18 cellular contexts compared by ENCODE assay signal in genomic region chr17:79131701-79132100, GRCh38. TPM values are rescaled to one million over a fixed set of nuclear protein-coding genes. Genes with fewer than 3 reads are reported as not detected.
DNase-seq lines count a peak whose midpoint lies in the region; ATAC-seq and TF ChIP-seq lines count a peak whose summit lies in the region.
"Had no signal": no experiment of that assay in that cellular context is flagged by ENCODE, and none has a peak within 500 bp of the region (broad histone marks: within the 10 kb centered on the region; RNA-seq: fewer than 3 reads in every experiment).

No MANE protein-coding gene starts in this region.

- no peaks in the 10 kb centered on the region for H3K27me3 Mint-ChIP-seq in WTC11 (ENCODE audit: low read depth)
- peaks cover 10% of the 10 kb centered on the region for H3K27me3 Mint-ChIP-seq in H9 (ENCODE audit: low read depth)

- H3K27me3 ChIP-seq in BLaER1 (peaks cover 53% of the 10 kb centered on the region), vagina (no peaks in the 10 kb centered on the region), H9 (ENCODE audit: insufficient read depth, low read length) (no peaks in the 10 kb centered on the region)
- peaks cover 7 to 62% (median 34%) of the 10 kb centered on the region in 11 experiments; a peak in 16 of 22 replicates for H3K27me3 ChIP-seq in BLaER1 treated with 17β-estradiol and CSF1 and Interleukin-3, amounts not matched to agents 10 nM and 100 nM

- H3K9me3 Mint-ChIP-seq in WTC11 (no peaks in the 10 kb centered on the region), H9 (no peaks in the 10 kb centered on the region)

- no peak overlapping the region for H4K8ac ChIP-seq in H9 (replicated peaks; ENCODE audit: insufficient read length, low read depth, low read length)

- H3K4me2 ChIP-seq in BLaER1 (peak overlapping the region; percentile 97), H9 (ENCODE audit: insufficient read depth, insufficient read length, low read length) (no peak overlapping the region)
- peak overlapping the region in 7 of 11 experiments; percentile 49 to 99 (median 87); a peak in 10 of 22 replicates for H3K4me2 ChIP-seq in BLaER1 treated with 17β-estradiol and CSF1 and Interleukin-3, amounts not matched to agents 10 nM and 100 nM

- ATAC-seq in WTC11: no peak

- no peak overlapping the region for H2BK12ac ChIP-seq in H9 (ENCODE audit: insufficient read length, low read depth, low read length)

- CTCF ChIA-PET in WTC11 (lab: Charles Lee): no interaction called here

- peak overlapping the region; percentile 18; the same call in 1 of the 2 replicates for H3K27ac ChIP-seq in BLaER1
- no peak overlapping the region for H3K27ac ChIP-seq in BLaER1 treated with 17β-estradiol and CSF1 and Interleukin-3, amounts not matched to agents 10 nM and 100 nM
- no peak overlapping the region for H3K27ac ChIP-seq in vagina
- no peak overlapping the region for H3K27ac ChIP-seq in H9 (ENCODE audit: insufficient read length, low read depth, low read length)

- H3K4me1 Mint-ChIP-seq in WTC11 (no peaks in the 10 kb centered on the region), H9 (no peaks in the 10 kb centered on the region; a peak in 1 of 4 replicates)
- H3K4me1 Mint-ChIP-seq: CD14-positive monocyte; CD4-positive, alpha-beta memory T cell had no signal

- no peak overlapping the region for H2BK5ac ChIP-seq in H9 (ENCODE audit: insufficient read length, low read length)

- no peak overlapping the region for H2AFZ ChIP-seq in H9 (ENCODE audit: low read length)

- H3K56ac ChIP-seq in H9 (ENCODE audit: insufficient read length, low read depth, low read length): no peak overlapping the region

- H3K36me3 Mint-ChIP-seq in WTC11: no peaks in the 10 kb centered on the region
- H3K36me3 Mint-ChIP-seq in H9 (ENCODE audit: insufficient read depth in 1 of 3, low read depth in 3 of 3): peaks cover 0 to 2% (median 0%) of the 10 kb centered on the region in 3 experiments; a peak in 1 of 7 replicates
- H3K36me3 Mint-ChIP-seq: CD14-positive monocyte; CD4-positive, alpha-beta memory T cell had no signal

- H3K79me1 ChIP-seq in H9 (ENCODE audit: insufficient read depth, low read depth, low read length, poor library complexity, severe bottlenecking): no peaks in the 10 kb centered on the region

- H3K23ac ChIP-seq in H9 (ENCODE audit: insufficient read length, low read depth, low read length): no peak overlapping the region

- no peak overlapping the region for H3T11ph ChIP-seq in H9 (ENCODE audit: low read length)

- TF ChIP-seq CTCF in WTC11 (IDR thresholded peaks at IDR 0.05) (no peak), vagina (IDR thresholded peaks at IDR 0.05) (no peak), H9 (conservative IDR thresholded peaks at IDR 0.05) (no peak)

- H3K27ac Mint-ChIP-seq in WTC11 (peak overlapping the region; percentile 87), H9 (no peak overlapping the region)
- H3K27ac Mint-ChIP-seq: CD4-positive, alpha-beta memory T cell had no signal

- H3K9ac ChIP-seq in BLaER1: no peak overlapping the region
- no peak overlapping the region for H3K9ac ChIP-seq in BLaER1 treated with 17β-estradiol and CSF1 and Interleukin-3, amounts not matched to agents 10 nM and 100 nM
- H3K9ac ChIP-seq in H9 (ENCODE audit: extremely low read depth, insufficient read length, low read length): no peak overlapping the region

- POLR2A ChIA-PET in WTC11 (lab: Charles Lee): no interaction called here

- H3K36me3 ChIP-seq in BLaER1 (no peaks in the 10 kb centered on the region), vagina (no peaks in the 10 kb centered on the region)
- no peaks in the 10 kb centered on the region for H3K36me3 ChIP-seq in BLaER1 treated with 17β-estradiol and CSF1 and Interleukin-3, amounts not matched to agents 10 nM and 100 nM
- H3K36me3 ChIP-seq: BE2C, HAP-1 had no signal

- H3K18ac ChIP-seq in H9 (ENCODE audit: insufficient read length, low read depth, low read length): no peak overlapping the region

- H3K4me3 Mint-ChIP-seq in WTC11: no peak overlapping the region
- H3K4me3 Mint-ChIP-seq in H9: no peak overlapping the region
- H3K4me3 Mint-ChIP-seq: CD14-positive monocyte; CD4-positive, alpha-beta memory T cell had no signal

- no peak overlapping the region for H3K4me3 ChIP-seq in BLaER1
- H3K4me3 ChIP-seq in BLaER1 treated with 17β-estradiol and CSF1 and Interleukin-3, amounts not matched to agents 10 nM and 100 nM: no peak overlapping the region
- no peak overlapping the region for H3K4me3 ChIP-seq in vagina
- H3K4me3 ChIP-seq: HAP-1 had no signal

- H2AK5ac ChIP-seq in H9 (ENCODE audit: insufficient read length, low read length): no peak overlapping the region

- H2BK15ac ChIP-seq in H9 (ENCODE audit: low read depth, low read length): no peak overlapping the region

- no peak overlapping the region for H2BK20ac ChIP-seq in H9 (ENCODE audit: low read depth, low read length, poor library complexity, severe bottlenecking)

- no peak overlapping the region for H4K5ac ChIP-seq in H9 (ENCODE audit: insufficient read length, low read depth, low read length)

- no peaks in the 10 kb centered on the region for H3K9me3 ChIP-seq in BLaER1
- H3K9me3 ChIP-seq in BLaER1 treated with 17β-estradiol and CSF1 and Interleukin-3, amounts not matched to agents 10 nM and 100 nM (replicated peaks in 1 of 11): no peaks in the 10 kb centered on the region
- H3K9me3 ChIP-seq in vagina: no peaks in the 10 kb centered on the region
- no peaks in the 10 kb centered on the region for H3K9me3 ChIP-seq in H9 (ENCODE audit: control insufficient read depth, low read depth, low read length)
- H3K9me3 ChIP-seq: BE2C, HAP-1 had no signal

- intact Hi-C loops in vagina (cut with DNase I): no loop called here

- peak; percentile 18 to 88 (median 80) for DNase-seq in NCI-H1417 (lab: John Stamatoyannopoulos, UW)
- DNase-seq in WTC11 (ENCODE audit: low spot score): no peak
- DNase-seq in activated CD4-positive, alpha-beta T cell treated with anti-CD3 and anti-CD28 coated beads for 4 hours: no peak
- DNase-seq in vagina (ENCODE audit: extremely low spot score in 2 of 2): no peak
- DNase-seq in H9: no peak
- DNase-seq: ACHN; BE2C; Calu3; CD4-positive, alpha-beta memory T cell; DMS 273 treated with DMSO at 0.1 percent for 48 hours; DMS53; GDM1; GOT3; KG1 had no signal

- H2BK120ac ChIP-seq in H9 (ENCODE audit: low read depth, low read length, poor library complexity, severe bottlenecking): no peak overlapping the region

- H4K91ac ChIP-seq in H9 (ENCODE audit: insufficient read length, low read depth, low read length): no peak overlapping the region

- no peaks in the 10 kb centered on the region for H3K23me2 ChIP-seq in H9 (ENCODE audit: insufficient read length, low read depth, low read length, poor library complexity, severe bottlenecking)

- no peak overlapping the region for H3K4ac ChIP-seq in H9 (ENCODE audit: low read depth, low read length)

- H4K20me1 ChIP-seq in BLaER1: peaks cover 6% of the 10 kb centered on the region; the same call in 1 of the 2 replicates
- H4K20me1 ChIP-seq in BLaER1 treated with 17β-estradiol and CSF1 and Interleukin-3, amounts not matched to agents 10 nM and 100 nM: peaks cover 0 to 72% (median 15%) of the 10 kb centered on the region in 11 experiments; a peak in 10 of 22 replicates
- no peaks in the 10 kb centered on the region for H4K20me1 ChIP-seq in H9 (ENCODE audit: control insufficient read depth, insufficient read depth, insufficient read length)

- no peak for TF ChIP-seq POLR2A in vagina (IDR thresholded peaks at IDR 0.05)

- no CpG with 5 or more reads among the region's 8 CpGs for whole genome bisulfite sequencing in H9 (ENCODE audit: extremely low coverage, insufficient read length, low lambda C conversion rate)

- H3K4me1 ChIP-seq in BLaER1: peaks cover 95% of the 10 kb centered on the region
- peaks cover 9 to 94% (median 81%) of the 10 kb centered on the region in 10 experiments for H3K4me1 ChIP-seq in BLaER1 treated with 17β-estradiol and CSF1 and Interleukin-3, amounts not matched to agents 10 nM and 100 nM
- H3K4me1 ChIP-seq in vagina: no peaks in the 10 kb centered on the region
- H3K4me1 ChIP-seq in H9 (ENCODE audit: insufficient read depth, low read length): no peaks in the 10 kb centered on the region
- H3K4me1 ChIP-seq: BE2C, HAP-1 had no signal

- no peak overlapping the region for H3K14ac ChIP-seq in H9 (ENCODE audit: insufficient read depth, low read length)

- no peaks in the 10 kb centered on the region for H3K79me2 ChIP-seq in H9 (ENCODE audit: insufficient read depth, low read length)

TF ChIP-seq in WTC11, 78 proteins besides CTCF, POLR2A, EP300 and RAD21 (continues in another document):
- TF ChIP-seq AFF4 (CRISPR knock-in tag; IDR thresholded peaks at IDR 0.05; ENCODE audit: borderline replicate concordance): no peak
- no peak for TF ChIP-seq CDX4 (CRISPR knock-in tag; IDR thresholded peaks at IDR 0.05; ENCODE audit: borderline replicate concordance)

RNA-seq across cellular contexts. Expression of gene ENGASE, which starts 57.1 kb away (rescaled TPM):
- total RNA-seq in WTC11 (2021) (40.0 to 47.5 TPM (median 41.6 TPM) in 3 replicates), vagina (13.8 TPM), H9 (2021) (20.6 and 21.1 TPM in 2 replicates)

Comparison
In these comparisons a context has a peak if more than half of its experiments do, and no peak if none do; other contexts are left out.
1. DNase-seq: peak in NCI-H1417 (3 of 3); none in WTC11 (single experiment), activated CD4-positive, alpha-beta T cell treated with anti-CD3 and anti-CD28 coated beads for 4 hours (0 of 2), vagina (0 of 2) and H9 (single experiment).